ENCODE assay signal across 38 cellular contexts in genomic region chr11:19246816-19247215, GRCh38. TPM values are rescaled to one million over a fixed set of nuclear protein-coding genes. Genes with fewer than 3 reads are reported as not detected.
"Had no signal": no experiment of that assay in that cellular context is flagged by ENCODE, and none has a peak within 500 bp of the region (broad histone marks: within the 10 kb centered on the region; RNA-seq: fewer than 3 reads in every experiment).

No MANE protein-coding gene starts in this region.

- DNase-seq: Karpas-422, Kasumi-1, KG1, MG63, MM.1S, MV-4-11, NCI-H1048, NCI-H1092, NCI-H1092 treated with DMSO at 0.1 percent for 48 hours, NCI-H1105, NCI-H1105 treated with DMSO at 0.1 percent for 48 hours, NCI-H1417, NCI-H1417 treated with DMSO at 0.1 percent for 48 hours, NCI-H1436, NCI-H1436 treated with DMSO at 0.1 percent for 48 hours, NCI-H146, NCI-H1694, NCI-H1694 treated with DMSO at 0.1 percent for 48 hours, NCI-H187, NCI-H187 treated with DMSO at 0.1 percent for 48 hours, NCI-H1930, NCI-H2029, NCI-H2029 treated with DMSO at 0.1 percent for 48 hours, NCI-H2081, NCI-H2081 treated with DMSO at 0.1 percent for 48 hours, NCI-H2107, NCI-H2171, NCI-H2171 treated with DMSO at 0.1 percent for 48 hours, NCI-H2227 treated with DMSO at 0.1 percent for 48 hours, NCI-H226, NCI-H345, NCI-H446, NCI-H446 treated with DMSO at 0.1 percent for 48 hours, NCI-H510A had no signal

- H3K36me3 ChIP-seq: MG63 had no signal

- H3K9me3 ChIP-seq: MG63 had no signal

- H3K4me3 ChIP-seq: MG63 had no signal

- H3K27ac ChIP-seq: KMS-11 had no signal

- H3K27me3 ChIP-seq: MG63 had no signal

- H3K9ac ChIP-seq: KMS-11 had no signal

- H3K4me2 ChIP-seq: KMS-11 had no signal

RNA-seq across cellular contexts. Expression of gene CSRP3, which starts 45.0 kb away (rescaled TPM):
- total RNA-seq: M059J, MCF 10A, NCI-H460 had no signal
